19 cellular contexts compared by ENCODE assay signal in the genomic region with DNA sequence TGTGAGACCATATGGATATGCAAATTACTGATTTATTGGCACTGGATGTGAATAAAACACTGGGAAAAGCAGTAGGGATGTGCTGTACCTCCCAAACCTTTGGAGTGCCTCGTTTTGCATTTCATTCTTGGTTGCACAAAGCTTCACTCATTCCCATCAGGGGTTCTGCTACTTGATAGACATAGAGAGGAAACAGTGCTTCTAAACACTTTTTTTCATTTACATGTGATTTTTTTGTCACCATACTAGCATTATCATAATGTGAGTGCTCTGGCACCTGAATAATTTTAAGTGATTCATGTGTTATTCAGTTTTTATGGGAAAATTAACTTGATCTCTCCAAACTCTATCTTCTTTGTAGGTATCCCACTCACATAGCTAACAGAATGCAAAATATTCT.
"Had no signal": no experiment of that assay in that cellular context is flagged by ENCODE, and none has a peak within 500 bp of the region (broad histone marks: within the 10 kb centered on the region; RNA-seq: fewer than 3 reads in every experiment).

No MANE protein-coding gene starts in this region.

- ATAC-seq: left colon; left lung; lower lobe of right lung; naive thymus-derived CD8-positive, alpha-beta T cell; right lobe of liver; stimulated activated memory B cell treated with anti-CD40 and anti-IgM and Interleukin-4, amounts not matched to agents 10 μg/mL and 1 μg/mL and 100 μg/mL, for 72 hours; stimulated activated naive CD8-positive, alpha-beta T cell treated with anti-CD3 and anti-CD28 coated beads, Interleukin-15, Interleukin-2, amounts not matched to agents 100 U/mL and 50 U/mL, for 24 hours; upper lobe of right lung had no signal

- DNase-seq: kidney; left colon; left lung; lower lobe of right lung; mammary epithelial cell; mesenchymal stem cell; naive thymus-derived CD8-positive, alpha-beta T cell; occipital lobe; right lobe of liver; stimulated activated CD4-positive, alpha-beta T cell treated with anti-CD3 and anti-CD28 coated beads, Interleukin-1b, Interleukin-23, amount 100 ng/mL, for 48 hours; stimulated activated CD4-positive, alpha-beta T cell treated with anti-CD3 and anti-CD28 coated beads, Interleukin-2, amount 100 ng/mL, for 48 hours; stimulated activated CD4-positive, alpha-beta T cell treated with anti-CD3 and anti-CD28 coated beads, Interleukin-4, amount 100 ng/mL, for 4 hours; stimulated activated CD8-positive, alpha-beta memory T cell treated with anti-CD3 and anti-CD28 coated beads, Interleukin-4, amount 100 ng/mL, for 48 hours; stimulated activated naive CD8-positive, alpha-beta T cell treated with anti-CD3 and anti-CD28 coated beads, Interleukin-15, Interleukin-2, amounts not matched to agents 100 U/mL and 50 U/mL, for 24 hours; stomach; tibial artery; trophoblast cell; upper lobe of right lung had no signal
